Comparison of ENCODE assay signal across 14 cellular contexts in genomic region chr7:35831208-35831607, GRCh38. TPM values are rescaled to one million over a fixed set of nuclear protein-coding genes. Genes with fewer than 3 reads are reported as not detected.
DNase-seq lines count a peak whose midpoint lies in the region; ATAC-seq and TF ChIP-seq lines count a peak whose summit lies in the region.
"Had no signal": no experiment of that assay in that cellular context is flagged by ENCODE, and none has a peak within 500 bp of the region (broad histone marks: within the 10 kb centered on the region; RNA-seq: fewer than 3 reads in every experiment).

No MANE protein-coding gene starts in this region.

- peaks cover 39% of the 10 kb centered on the region for H3K36me3 ChIP-seq in SK-N-MC (ENCODE audit: insufficient read depth, low read length)

- peaks cover 14% of the 10 kb centered on the region for H3K4me1 Mint-ChIP-seq in progenitor cell of endocrine pancreas (ENCODE audit: low read depth)
- H3K4me1 Mint-ChIP-seq in activated T-helper 2 cell treated with anti-CD3 and anti-CD28 coated beads, Interferon-gamma antibody, Interleukin-2, Interleukin-4, amounts not matched to agents 10 μg/mL and 5 μg/mL and 100 μg/mL, durations not matched to agents 14 hours and 24 hours and 36 hours (ENCODE audit: low read depth), result peaks cover 32% of the 10 kb centered on the region

- TF ChIP-seq CTCF in fibroblast of the aortic adventitia (IDR thresholded peaks at IDR 0.05; ENCODE audit: insufficient read depth, low read length), result no peak
- TF ChIP-seq CTCF in progenitor cell of endocrine pancreas (IDR thresholded peaks at IDR 0.05; ENCODE audit: unreplicated experiment), result no peak

- H3K36me3 Mint-ChIP-seq in progenitor cell of endocrine pancreas (ENCODE audit: insufficient read depth), result peaks cover 2% of the 10 kb centered on the region
- H3K36me3 Mint-ChIP-seq in activated T-helper 2 cell treated with anti-CD3 and anti-CD28 coated beads, Interferon-gamma antibody, Interleukin-2, Interleukin-4, amounts not matched to agents 10 μg/mL and 5 μg/mL and 100 μg/mL, durations not matched to agents 14 hours and 24 hours and 36 hours (ENCODE audit: low read depth), result peaks cover 50% of the 10 kb centered on the region

- DNase-seq in GM03348 (ENCODE audit: low spot score) (peak; percentile 31), SK-N-MC (ENCODE audit: low read depth, low spot score) (no peak), fibroblast of the aortic adventitia (ENCODE audit: low read depth) (peak; percentile 27), progenitor cell of endocrine pancreas (ENCODE audit: low spot score, unreplicated experiment) (no peak), glomerular visceral epithelial cell (ENCODE audit: extremely low spot score) (no peak)
- no peak for DNase-seq in activated T-helper 2 cell treated with anti-CD3 and anti-CD28 coated beads, Interferon-gamma antibody, Interleukin-2, Interleukin-4, amounts not matched to agents 10 μg/mL and 5 μg/mL and 100 μg/mL, durations not matched to agents 14 hours and 24 hours and 36 hours (ENCODE audit: low spot score)
- DNase-seq: activated T-cell treated with anti-CD3 and anti-CD28 coated beads for 4 hours; MV-4-11; stimulated activated CD4-positive, alpha-beta T cell treated with anti-CD3 and anti-CD28 coated beads, Interleukin-1b, Interleukin-23, amount 100 ng/mL, for 48 hours; stimulated activated naive CD4-positive, alpha-beta T cell had no signal

- H3K27ac ChIP-seq in SK-N-MC, result peak overlapping the region; percentile 88
- H3K27ac ChIP-seq: epithelial cell of prostate, VCaP had no signal

- no peak for ATAC-seq in HG02571 (IDR thresholded peaks at IDR 0.05; ENCODE audit: unreplicated experiment)

- no peaks in the 10 kb centered on the region for H3K9me3 ChIP-seq in SK-N-MC (ENCODE audit: low read depth, low read length)

- no peak overlapping the region for H3K4me3 Mint-ChIP-seq in progenitor cell of endocrine pancreas (ENCODE audit: low read depth)
- no peak overlapping the region for H3K4me3 Mint-ChIP-seq in activated T-helper 2 cell treated with anti-CD3 and anti-CD28 coated beads, Interferon-gamma antibody, Interleukin-2, Interleukin-4, amounts not matched to agents 10 μg/mL and 5 μg/mL and 100 μg/mL, durations not matched to agents 14 hours and 24 hours and 36 hours (ENCODE audit: low read depth)
- H3K4me3 Mint-ChIP-seq: neural crest cell had no signal

- H3K27ac Mint-ChIP-seq in progenitor cell of endocrine pancreas, result peak overlapping the region; percentile 1
- no peak overlapping the region for H3K27ac Mint-ChIP-seq in activated T-helper 2 cell treated with anti-CD3 and anti-CD28 coated beads, Interferon-gamma antibody, Interleukin-2, Interleukin-4, amounts not matched to agents 10 μg/mL and 5 μg/mL and 100 μg/mL, durations not matched to agents 14 hours and 24 hours and 36 hours

- H3K27me3 Mint-ChIP-seq in progenitor cell of endocrine pancreas, result no peaks in the 10 kb centered on the region
- no peaks in the 10 kb centered on the region for H3K27me3 Mint-ChIP-seq in activated T-helper 2 cell treated with anti-CD3 and anti-CD28 coated beads, Interferon-gamma antibody, Interleukin-2, Interleukin-4, amounts not matched to agents 10 μg/mL and 5 μg/mL and 100 μg/mL, durations not matched to agents 14 hours and 24 hours and 36 hours (ENCODE audit: low read depth)

- peak overlapping the region; percentile 43 for H3K9ac ChIP-seq in SK-N-MC (ENCODE audit: insufficient read length)

- H3K4me3 ChIP-seq in SK-N-MC (peak overlapping the region; percentile 38), fibroblast of the aortic adventitia (ENCODE audit: low read depth, low read length) (no peak overlapping the region)

- intact Hi-C loops in activated T-helper 2 cell treated with anti-CD3 and anti-CD28 coated beads, Interferon-gamma antibody, Interleukin-2, Interleukin-4, amounts not matched to agents 10 μg/mL and 5 μg/mL and 100 μg/mL, durations not matched to agents 14 hours and 24 hours and 36 hours (cut with micrococcal nuclease), result no loop called here

- no peaks in the 10 kb centered on the region for H3K9me3 Mint-ChIP-seq in progenitor cell of endocrine pancreas (ENCODE audit: low read depth)
- no peaks in the 10 kb centered on the region for H3K9me3 Mint-ChIP-seq in activated T-helper 2 cell treated with anti-CD3 and anti-CD28 coated beads, Interferon-gamma antibody, Interleukin-2, Interleukin-4, amounts not matched to agents 10 μg/mL and 5 μg/mL and 100 μg/mL, durations not matched to agents 14 hours and 24 hours and 36 hours
- H3K9me3 Mint-ChIP-seq: neural crest cell had no signal

RNA-seq across cellular contexts. Expression of gene SEPTIN7, which starts 30.4 kb away (rescaled TPM):
- total RNA-seq in fibroblast of the aortic adventitia (ENCODE audit: low replicate concordance) (351 and 582 TPM in 2 replicates), progenitor cell of endocrine pancreas (174 and 175 TPM in 2 replicates)
- 228 and 236 TPM in 2 replicates for total RNA-seq in activated T-helper 2 cell treated with anti-CD3 and anti-CD28 coated beads, Interferon-gamma antibody, Interleukin-2, Interleukin-4, amounts not matched to agents 10 μg/mL and 5 μg/mL and 100 μg/mL, durations not matched to agents 14 hours and 24 hours and 36 hours

Comparison
In these comparisons a context has a peak if more than half of its experiments do, and no peak if none do; other contexts are left out.
1. DNase-seq: peak in GM03348 (single experiment) and fibroblast of the aortic adventitia (single experiment); none in SK-N-MC (single experiment), progenitor cell of endocrine pancreas (single experiment), glomerular visceral epithelial cell (single experiment) and activated T-helper 2 cell treated with anti-CD3 and anti-CD28 coated beads, Interferon-gamma antibody, Interleukin-2, Interleukin-4, amounts not matched to agents 10 μg/mL and 5 μg/mL and 100 μg/mL, durations not matched to agents 14 hours and 24 hours and 36 hours (single experiment).